Comparison of ENCODE assay signal across 17 cellular contexts in genomic region chr12:8817856-8818255, GRCh38. TPM values are rescaled to one million over a fixed set of nuclear protein-coding genes. Genes with fewer than 3 reads are reported as not detected.
"Had no signal": no experiment of that assay in that cellular context is flagged by ENCODE, and none has a peak within 500 bp of the region (broad histone marks: within the 10 kb centered on the region; RNA-seq: fewer than 3 reads in every experiment).

No MANE protein-coding gene starts in this region.

- H3K4me1 Mint-ChIP-seq: activated CD4-positive, alpha-beta memory T cell treated with anti-CD3 and anti-CD28 coated beads, Interleukin-2, amount 10 ng/mL, durations not matched to agents 7 days and 5 days; nephron progenitor cell had no signal

- H3K27ac Mint-ChIP-seq: activated CD4-positive, alpha-beta memory T cell treated with anti-CD3 and anti-CD28 coated beads, Interleukin-2, amount 10 ng/mL, durations not matched to agents 7 days and 5 days; nephron progenitor cell had no signal

- H3K27me3 ChIP-seq: ascending aorta, esophagus muscularis mucosa, heart right ventricle had no signal

- H3K27me3 Mint-ChIP-seq: activated CD4-positive, alpha-beta memory T cell treated with anti-CD3 and anti-CD28 coated beads, Interleukin-2, amount 10 ng/mL, durations not matched to agents 7 days and 5 days had no signal

- DNase-seq: activated CD4-positive, alpha-beta memory T cell treated with anti-CD3 and anti-CD28 coated beads, Interleukin-2, amount 10 ng/mL, durations not matched to agents 7 days and 5 days; activated CD8-positive, alpha-beta memory T cell treated with anti-CD3 and anti-CD28 coated beads, Interleukin-2, amount 50 U/mL, for 4 hours; effector CD8-positive, alpha-beta T cell; heart right ventricle; kidney; left ventricle myocardium inferior; nephron progenitor cell; psoas muscle; stimulated activated CD4-positive, alpha-beta T cell treated with anti-CD3 and anti-CD28 coated beads, Interleukin-2, amount 100 ng/mL, for 24 hours; stimulated activated naive CD4-positive, alpha-beta T cell; substantia nigra; T-helper 9 cell had no signal

- H3K4me3 Mint-ChIP-seq: activated CD4-positive, alpha-beta memory T cell treated with anti-CD3 and anti-CD28 coated beads, Interleukin-2, amount 10 ng/mL, durations not matched to agents 7 days and 5 days; nephron progenitor cell had no signal

- H3K4me1 ChIP-seq: ascending aorta, heart right ventricle, left ventricle myocardium inferior, psoas muscle had no signal

- H3K4me3 ChIP-seq: ascending aorta, esophagus muscularis mucosa, heart right ventricle, left ventricle myocardium inferior, psoas muscle had no signal

- H3K9me3 Mint-ChIP-seq: activated CD4-positive, alpha-beta memory T cell treated with anti-CD3 and anti-CD28 coated beads, Interleukin-2, amount 10 ng/mL, durations not matched to agents 7 days and 5 days; nephron progenitor cell had no signal

- ATAC-seq: heart right ventricle, psoas muscle, sciatic nerve had no signal

- H3K9me3 ChIP-seq: ascending aorta, esophagus muscularis mucosa, heart right ventricle, left ventricle myocardium inferior, psoas muscle had no signal

- H3K27ac ChIP-seq: ascending aorta, esophagus muscularis mucosa, heart right ventricle, left ventricle myocardium inferior, psoas muscle had no signal

RNA-seq across cellular contexts. Expression of gene A2ML1, which starts 4.6 kb away (rescaled TPM):
- total RNA-seq: activated CD4-positive, alpha-beta memory T cell treated with anti-CD3 and anti-CD28 coated beads, Interleukin-2, amount 10 ng/mL, durations not matched to agents 7 days and 5 days; ascending aorta; kidney; left ventricle myocardium inferior; mesenteric fat pad; omental fat pad had no signal
